ENCODE assay signal across 8 cellular contexts in genomic region chr7:115230882-115231508, GRCh38.
A peak's percentile ranks its signal among the peaks of the same experiment; 100 is the strongest.
DNase-seq lines count a peak whose midpoint lies in the region; ATAC-seq and TF ChIP-seq lines count a peak whose summit lies in the region.

No MANE protein-coding gene starts in this region.

- DNase-seq in heart left ventricle (peak in 1 of 5 donors; percentile 10), Right ventricle myocardium inferior (ENCODE audit: missing footprints) (no peak), RKO (ENCODE audit: low spot score) (peak; percentile 92), fibroblast of the conjunctiva (ENCODE audit: low read depth) (peak; percentile 94), superior temporal gyrus (ENCODE audit: extremely low spot score) (peak; percentile 25), GDM1 (lab: John Stamatoyannopoulos, UW) (no peak)

- H3K4me3 ChIP-seq in heart left ventricle: no peak overlapping the region

- H3K27me3 ChIP-seq in heart left ventricle: no peaks in the 10 kb centered on the region

- intact Hi-C loops in heart left ventricle (cut with DNase I) (no loop called here), Right ventricle myocardium inferior (cut with DNase I) (no loop called here)

- peaks cover 0 to 11% (median 0%) of the 10 kb centered on the region in 12 donors for H3K4me1 ChIP-seq in heart left ventricle

- ATAC-seq in heart left ventricle: peak; percentile 56 to 92 (median 66)
- no peak for ATAC-seq in Right ventricle myocardium inferior
- ATAC-seq in HG03521 (IDR thresholded peaks at IDR 0.05; ENCODE audit: unreplicated experiment): peak; percentile 64
- no peak for ATAC-seq in GM18873 (IDR thresholded peaks at IDR 0.05; ENCODE audit: low FRiP score, unreplicated experiment)

- no peak for TF ChIP-seq CTCF in heart left ventricle (IDR thresholded peaks at IDR 0.05)

- H3K9me3 ChIP-seq in heart left ventricle: peaks cover 0 to 16% (median 3%) of the 10 kb centered on the region in 12 donors

- 10 to 29% (median 20%) methylated on average over 1 of the region's 1 CpG for WGBS in heart left ventricle, 4 donors

- H3K27ac ChIP-seq in heart left ventricle: no peak overlapping the region

- no peaks in the 10 kb centered on the region for H3K36me3 ChIP-seq in heart left ventricle

- TF ChIP-seq POLR2A in heart left ventricle (IDR thresholded peaks at IDR 0.05): no peak

Comparison
In these comparisons a context has a peak if more than half of its experiments do, and no peak if none do; other contexts are left out.
1. ATAC-seq: peak in heart left ventricle (4 of 4) and HG03521 (single experiment); none in Right ventricle myocardium inferior (single experiment) and GM18873 (single experiment).
2. DNase-seq: peak in RKO (single experiment), fibroblast of the conjunctiva (single experiment) and superior temporal gyrus (single experiment); none in Right ventricle myocardium inferior (single experiment) and GDM1 (single experiment).